ENCODE assay signal across 25 cellular contexts in the genomic region with DNA sequence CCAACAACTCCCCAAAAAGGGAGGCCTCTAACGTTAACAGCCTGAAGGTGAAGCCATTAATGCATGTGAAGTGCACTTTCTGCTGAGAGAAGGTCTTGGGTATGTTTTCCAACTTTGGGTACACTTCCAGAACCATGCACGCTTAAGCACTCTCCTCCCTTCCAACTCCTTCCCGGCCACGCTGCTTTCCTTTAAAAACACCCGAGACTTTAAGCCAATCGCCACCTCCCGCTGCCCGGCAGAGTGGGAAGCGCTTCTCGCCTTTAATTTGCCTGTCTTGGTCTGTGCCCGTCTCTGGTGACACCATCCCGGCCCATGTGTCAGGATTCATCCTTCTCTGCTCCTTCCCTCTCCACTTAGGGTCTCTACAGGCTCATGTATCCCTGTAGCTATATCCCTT. TPM values are rescaled to one million over a fixed set of nuclear protein-coding genes. Genes with fewer than 3 reads are reported as not detected.
DNase-seq lines count a peak whose midpoint lies in the region; ATAC-seq and TF ChIP-seq lines count a peak whose summit lies in the region.
"Had no signal": no experiment of that assay in that cellular context is flagged by ENCODE, and none has a peak within 500 bp of the region (broad histone marks: within the 10 kb centered on the region; RNA-seq: fewer than 3 reads in every experiment).

No MANE protein-coding gene starts in this region.

- peaks cover 22% of the 10 kb centered on the region for H3K27me3 Mint-ChIP-seq in brain

- no peak for TF ChIP-seq RAD21 in IMR-90 (IDR thresholded peaks at IDR 0.05; ENCODE audit: low read length)

- dilution Hi-C loops in IMR-90 (cut with HindIII; ENCODE audit: low sequenced_read_pairs, unreplicated experiment), result no loop called here

- H3K27me3 ChIP-seq in IMR-90 (ENCODE audit: control insufficient read depth, insufficient read depth, low read length) (no peaks in the 10 kb centered on the region), mesendoderm (ENCODE audit: insufficient read depth, low read length, poor library complexity) (no peaks in the 10 kb centered on the region), thyroid gland (no peaks in the 10 kb centered on the region)
- H3K27me3 ChIP-seq: gastrocnemius medialis, Peyer's patch, SJSA1, stomach, upper lobe of right lung had no signal

- H3K23ac ChIP-seq in IMR-90 (ENCODE audit: low read depth, low read length) (peak overlapping the region; percentile 82; the same call in 1 of the 2 replicates), mesendoderm (ENCODE audit: low read length) (no peak overlapping the region)

- no TSS peak for BruUV-seq in IMR-90 (replicated peaks; lab: Mats Ljungman, UMichigan)

- CTCF ChIA-PET in IMR-90 (lab: Yijun Ruan, JAX), result no interaction called here

- peaks cover 12% of the 10 kb centered on the region for H3K36me3 ChIP-seq in IMR-90 (ENCODE audit: control insufficient read depth, insufficient read depth, low read length)
- peaks cover 14% of the 10 kb centered on the region for H3K36me3 ChIP-seq in mesendoderm (ENCODE audit: control insufficient read depth, insufficient read depth, low read length)
- no peaks in the 10 kb centered on the region for H3K36me3 ChIP-seq in thyroid gland

- H3K4me2 ChIP-seq in IMR-90 (ENCODE audit: low read depth, low read length) (no peak overlapping the region), mesendoderm (ENCODE audit: low read length) (no peak overlapping the region)

- H3K14ac ChIP-seq in IMR-90 (replicated peaks; ENCODE audit: low read depth, low read length), result peak overlapping the region; percentile 82; the same call in 1 of the 2 replicates

- in situ Hi-C loops in IMR-90 (cut with MboI; ENCODE audit: low sequenced_read_pairs), result no loop called here

- H4K91ac ChIP-seq in IMR-90 (ENCODE audit: insufficient read depth, low read depth, low read length), result peak overlapping the region; percentile 63

- H4K5ac ChIP-seq in IMR-90 (ENCODE audit: low read depth, low read length) (peak overlapping the region; percentile 47; the same call in 1 of the 2 replicates), mesendoderm (ENCODE audit: low read length) (no peak overlapping the region)

- H3K9me3 ChIP-seq in IMR-90 (ENCODE audit: control insufficient read depth, insufficient read depth, low read length), result no peaks in the 10 kb centered on the region
- no peaks in the 10 kb centered on the region for H3K9me3 ChIP-seq in thyroid gland
- H3K9me3 ChIP-seq: gastrocnemius medialis, Peyer's patch, SJSA1, stomach, upper lobe of right lung had no signal

- H2BK20ac ChIP-seq in IMR-90 (ENCODE audit: low read depth, low read length), result peak overlapping the region; percentile 81; the same call in 1 of the 2 replicates

- TF ChIP-seq POLR2A in IMR-90 (IDR thresholded peaks at IDR 0.05; ENCODE audit: low read depth, low read length) (no peak), thyroid gland (IDR thresholded peaks at IDR 0.05) (no peak)

- peak overlapping the region; percentile 67 for H3K4ac ChIP-seq in IMR-90 (ENCODE audit: low read depth, low read length)
- H3K4ac ChIP-seq in mesendoderm (ENCODE audit: low read depth, low read length), result no peak overlapping the region

- H2BK120ac ChIP-seq in IMR-90 (ENCODE audit: low read depth, low read length) (peak overlapping the region; percentile 80; the same call in 1 of the 2 replicates), mesendoderm (ENCODE audit: low read depth, low read length) (no peak overlapping the region)

- H2AK5ac ChIP-seq in IMR-90 (ENCODE audit: low read depth, low read length) (peak overlapping the region; percentile 89), mesendoderm (ENCODE audit: low read length) (peak overlapping the region; percentile 19)

- H2BK15ac ChIP-seq in IMR-90 (ENCODE audit: low read depth, low read length) (peak overlapping the region; percentile 90; the same call in 1 of the 3 replicates), mesendoderm (replicated peaks; ENCODE audit: low read depth) (no peak overlapping the region)

- H3K4me1 ChIP-seq in IMR-90 (ENCODE audit: control insufficient read depth, insufficient read depth, low read length) (peaks cover 17% of the 10 kb centered on the region), mesendoderm (ENCODE audit: control insufficient read depth, low read depth, low read length) (peaks cover 15% of the 10 kb centered on the region), thyroid gland (peaks cover 0 to 18% of the 10 kb centered on the region in 2 donors)
- H3K4me1 ChIP-seq: Peyer's patch had no signal

- H3K79me1 ChIP-seq in IMR-90 (ENCODE audit: low read depth in 1 of 2, low read length in 2 of 2) (peaks cover 34 to 69% of the 10 kb centered on the region in 2 experiments), mesendoderm (ENCODE audit: low read length) (peaks cover 34% of the 10 kb centered on the region)

- no peak overlapping the region for H3K4me3 Mint-ChIP-seq in brain
- H3K4me3 Mint-ChIP-seq: activated CD4-positive, alpha-beta memory T cell treated with anti-CD3 and anti-CD28 coated beads, Interleukin-2, amount 10 ng/mL, durations not matched to agents 7 days and 5 days; CD14-positive monocyte; immature natural killer cell; naive thymus-derived CD4-positive, alpha-beta T cell had no signal

- DNase-seq in IMR-90 (no peak), mesendoderm (no peak), thyroid gland (peak; percentile 34 to 42), GM20000 (ENCODE audit: low spot score) (no peak), NCI-H2171 (lab: John Stamatoyannopoulos, UW) (no peak), NCI-H1105 (lab: John Stamatoyannopoulos, UW) (no peak)
- DNase-seq: activated CD4-positive, alpha-beta memory T cell treated with anti-CD3 and anti-CD28 coated beads, Interleukin-2, amount 10 ng/mL, durations not matched to agents 7 days and 5 days; activated CD8-positive, alpha-beta memory T cell treated with anti-CD3 and anti-CD28 coated beads, Interleukin-2, amount 50 U/mL, for 48 hours; activated naive CD4-positive, alpha-beta T cell treated with anti-CD3 and anti-CD28 coated beads, Interleukin-2, amount 50 U/mL, for 16 hours; central memory CD4-positive, alpha-beta T cell; gastrocnemius medialis; hippocampal formation; immature natural killer cell; midbrain; naive thymus-derived CD4-positive, alpha-beta T cell; NCI-H524; occipital lobe; Peyer's patch; stimulated activated CD4-positive, alpha-beta T cell treated with anti-CD3 and anti-CD28 coated beads, Interleukin-2, amount 100 ng/mL, for 24 hours; stomach; upper lobe of right lung had no signal

- H3K9ac ChIP-seq in IMR-90 (ENCODE audit: low read depth, low read length) (no peak overlapping the region), mesendoderm (ENCODE audit: low read length) (peak overlapping the region; percentile 28)

- H3K36me3 Mint-ChIP-seq in brain, result peaks cover 12% of the 10 kb centered on the region
- H3K36me3 Mint-ChIP-seq: CD14-positive monocyte, immature natural killer cell had no signal

- no peaks in the 10 kb centered on the region for H3K9me3 Mint-ChIP-seq in brain
- H3K9me3 Mint-ChIP-seq: activated CD4-positive, alpha-beta memory T cell treated with anti-CD3 and anti-CD28 coated beads, Interleukin-2, amount 10 ng/mL, durations not matched to agents 7 days and 5 days; CD14-positive monocyte; immature natural killer cell; naive thymus-derived CD4-positive, alpha-beta T cell had no signal

- no peak overlapping the region for H2AFZ ChIP-seq in IMR-90 (replicated peaks; ENCODE audit: low read length, poor library complexity)

- H3K56ac ChIP-seq in IMR-90 (ENCODE audit: extremely low read depth, insufficient read depth, low read length) (no peak overlapping the region), mesendoderm (ENCODE audit: low read length) (peak overlapping the region; percentile 36)

- WGBS in IMR-90 (ENCODE audit: extremely low coverage in 2 of 2, insufficient read length in 1 of 2), 2 experiments, result 93% methylated on average over 8 of the region's 12 CpGs; no CpG with 5 or more reads in 1 of the 2 experiments
- no CpG with 5 or more reads among the region's 12 CpGs for WGBS in mesendoderm (ENCODE audit: extremely low coverage, insufficient coverage, low lambda C conversion rate)
- WGBS in thyroid gland, 2 donors, result 39 to 41% methylated on average over 12 of the region's 12 CpGs

- H2AK9ac ChIP-seq in IMR-90 (replicated peaks; ENCODE audit: low read depth, low read length, poor library complexity), result no peak overlapping the region

- H4K8ac ChIP-seq in IMR-90 (ENCODE audit: low read depth in 2 of 2, low read length in 2 of 2) (peak overlapping the region in 1 of 2 experiments; percentile 70; a peak in 1 of 4 replicates), mesendoderm (ENCODE audit: low read depth, low read length) (no peak overlapping the region)

- H3K27ac Mint-ChIP-seq in brain, result peak overlapping the region in 3 of 5 experiments; percentile 3 to 37 (median 16)
- H3K27ac Mint-ChIP-seq: activated CD4-positive, alpha-beta memory T cell treated with anti-CD3 and anti-CD28 coated beads, Interleukin-2, amount 10 ng/mL, durations not matched to agents 7 days and 5 days; immature natural killer cell; naive thymus-derived CD4-positive, alpha-beta T cell had no signal

- H3K4me1 Mint-ChIP-seq in brain, result peaks cover 29% of the 10 kb centered on the region
- H3K4me1 Mint-ChIP-seq: activated CD4-positive, alpha-beta memory T cell treated with anti-CD3 and anti-CD28 coated beads, Interleukin-2, amount 10 ng/mL, durations not matched to agents 7 days and 5 days; immature natural killer cell had no signal

- H3K9me1 ChIP-seq in IMR-90 (ENCODE audit: insufficient read depth, low read length), result peaks cover 26% of the 10 kb centered on the region

- POLR2A ChIA-PET in IMR-90 (lab: Charles Lee; ENCODE audit: unreplicated experiment), result no interaction called here

- H3K27ac ChIP-seq in IMR-90 (ENCODE audit: insufficient read depth, low read length) (no peak overlapping the region), mesendoderm (ENCODE audit: low read depth, low read length) (no peak overlapping the region), thyroid gland (peak overlapping the region in 1 of 3 donors; percentile 11)
- H3K27ac ChIP-seq: gastrocnemius medialis, Peyer's patch, SJSA1, upper lobe of right lung had no signal

- ATAC-seq in IMR-90 (ENCODE audit: low read depth), result no peak
- ATAC-seq: activated CD4-positive, CD25-positive, alpha-beta regulatory T cell treated with anti-CD3 and anti-CD28 coated beads, Interleukin-2, amount 50 U/mL, for 24 hours; gastrocnemius medialis; naive thymus-derived CD4-positive, alpha-beta T cell; upper lobe of right lung had no signal

- no peak overlapping the region for H3K4me3 ChIP-seq in IMR-90 (ENCODE audit: insufficient read depth, low read depth, low read length)
- no peak overlapping the region for H3K4me3 ChIP-seq in mesendoderm (ENCODE audit: low read length)
- no peak overlapping the region for H3K4me3 ChIP-seq in thyroid gland (replicated peaks in 1 of 3)
- H3K4me3 ChIP-seq: gastrocnemius medialis, Peyer's patch, SJSA1, stomach, upper lobe of right lung had no signal

- intact Hi-C loops in IMR-90 (cut with micrococcal nuclease) (no loop called here), thyroid gland (cut with DNase I) (no loop called here)

- H3K79me2 ChIP-seq in mesendoderm (ENCODE audit: control insufficient read depth, insufficient read depth, low read length), result peaks cover 47% of the 10 kb centered on the region

- TF ChIP-seq CTCF in IMR-90 (conservative IDR thresholded peaks at IDR 0.05; ENCODE audit: low read depth, low read length), result no peak
- TF ChIP-seq CTCF in brain (conservative IDR thresholded peaks at IDR 0.05), result no peak
- no peak for TF ChIP-seq CTCF in thyroid gland (IDR thresholded peaks at IDR 0.05)
- no peak for TF ChIP-seq CTCF in GM20000 (IDR thresholded peaks at IDR 0.05; ENCODE audit: extremely low read depth, missing control alignments)

- H2BK5ac ChIP-seq in IMR-90 (ENCODE audit: low read depth, low read length, poor library complexity, severe bottlenecking), result peak overlapping the region; percentile 30
- no peak overlapping the region for H2BK5ac ChIP-seq in mesendoderm (ENCODE audit: low read length)

- H4K20me1 ChIP-seq in IMR-90 (ENCODE audit: insufficient read depth, low read length), result peaks cover 4% of the 10 kb centered on the region; the same call in 1 of the 2 replicates

- H3K18ac ChIP-seq in IMR-90 (ENCODE audit: low read depth, low read length) (peak overlapping the region; percentile 16; the same call in 1 of the 2 replicates), mesendoderm (ENCODE audit: low read length) (no peak overlapping the region)

RNA-seq across cellular contexts. Expression of a gene that starts 35.3 kb away (rescaled TPM):
- total RNA-seq in IMR-90 (2012; rRNA removed), result 71.7 and 85.0 TPM in 2 replicates
- polyA plus RNA-seq in IMR-90 (2012; rRNA removed), result 101 and 102 TPM in 2 replicates
- polyA plus RNA-seq in IMR-90 (2012; cell fraction: cytosol; rRNA removed), result 155 and 524 TPM in 2 replicates
- polyA plus RNA-seq in IMR-90 (2012; cell fraction: nucleus; rRNA removed; ENCODE audit: low replicate concordance), result 43.5 and 72.2 TPM in 2 replicates
- 18.8 TPM for polyA plus RNA-seq in brain (ENCODE audit: insufficient read depth, low read depth, low replicate concordance)
- 201 TPM for polyA plus RNA-seq in mesendoderm (2013, experiment 1 of 2)
- 194 TPM for polyA plus RNA-seq in mesendoderm (2013, experiment 2 of 2)
- total RNA-seq in thyroid gland, result 100 to 1,000 TPM in 3 of 4 donors, 10 to 100 TPM in 1; 79.2 to 122 (median 110) TPM

Comparison
In these comparisons a context has a peak if more than half of its experiments do, and no peak if none do; other contexts are left out.
1. DNase-seq: peak in thyroid gland (2 of 2); none in IMR-90 (single experiment), mesendoderm (single experiment), GM20000 (single experiment), NCI-H2171 (single experiment) and NCI-H1105 (single experiment).